ENCODE assay signal across 19 cellular contexts in the genomic region with DNA sequence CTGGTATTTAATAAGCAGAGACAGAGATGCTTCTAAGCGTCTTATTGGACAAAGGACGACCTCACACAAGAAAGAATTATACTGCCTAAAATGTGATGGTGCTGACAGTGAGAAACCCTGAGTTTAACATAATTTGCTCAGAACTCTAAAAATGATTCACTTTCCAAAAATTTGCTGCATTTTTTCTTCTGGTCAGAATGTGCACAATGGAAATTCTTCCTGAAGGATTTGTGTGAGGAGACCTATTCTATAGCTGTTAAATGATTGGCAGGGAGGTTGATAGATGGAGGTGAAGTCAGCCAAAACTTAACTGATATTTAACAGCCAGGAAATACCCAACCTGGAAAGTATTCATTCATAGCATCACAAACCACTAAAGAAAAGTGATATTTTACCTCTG. TPM values are rescaled to one million over a fixed set of nuclear protein-coding genes. Genes with fewer than 3 reads are reported as not detected.
DNase-seq lines count a peak whose midpoint lies in the region; TF ChIP-seq lines count a peak whose summit lies in the region.
"Had no signal": no experiment of that assay in that cellular context is flagged by ENCODE, and none has a peak within 500 bp of the region (broad histone marks: within the 10 kb centered on the region; RNA-seq: fewer than 3 reads in every experiment).

No MANE protein-coding gene starts in this region.

- H3K9me3 ChIP-seq in WERI-Rb-1 (ENCODE audit: severe bottlenecking), result no peaks in the 10 kb centered on the region

- DNase-seq in ELR (ENCODE audit: low read depth) (peak; percentile 38), LHCN-M2 (ENCODE audit: low read depth) (peak; percentile 12), choroid plexus epithelial cell (ENCODE audit: low read depth) (peak; percentile 1), myocyte (ENCODE audit: low read depth) (peak; percentile 1), SIG-M5 treated with dmso at 0.1 percent for 504 hours (lab: John Stamatoyannopoulos, UW; ENCODE audit: unreplicated experiment) (no peak), WERI-Rb-1 (no peak), cortex of kidney (lab: John Stamatoyannopoulos, UW) (no peak), T-helper 9 cell (no peak)
- DNase-seq: C1 segment of cervical spinal cord; CD8-positive, alpha-beta memory T cell; GOT3; NCI-H1105; NCI-H2081; NCI-H510A; NCI-H774; SIG-M5; T-helper 1 cell had no signal

- H3K36me3 ChIP-seq in WERI-Rb-1, result no peaks in the 10 kb centered on the region

- TF ChIP-seq CTCF in choroid plexus epithelial cell (conservative IDR thresholded peaks at IDR 0.05; ENCODE audit: low read depth, low read length) (no peak), WERI-Rb-1 (IDR thresholded peaks at IDR 0.05; ENCODE audit: low read depth, low read length) (no peak)

- H3K27ac ChIP-seq in WERI-Rb-1, result no peak overlapping the region
- H3K27ac ChIP-seq: RWPE1 had no signal

- H3K27me3 ChIP-seq in WERI-Rb-1 (ENCODE audit: insufficient read depth, low read depth, severe bottlenecking), result peaks cover 20% of the 10 kb centered on the region

- no peak overlapping the region for H3K4me3 ChIP-seq in choroid plexus epithelial cell (ENCODE audit: low read depth, low read length)
- no peak overlapping the region for H3K4me3 ChIP-seq in WERI-Rb-1 (ENCODE audit: low read depth, low read length)

RNA-seq across cellular contexts. Expression of gene MAGEC3, which starts 1.7 kb away (rescaled TPM):
- total RNA-seq in LHCN-M2 (2014; rRNA removed) (0.23 TPM in 1 of 2 replicates, not detected in the other), myocyte (not detected in 2 replicates)
- not detected for polyA plus RNA-seq in LHCN-M2 (2012)
- not detected for polyA plus RNA-seq in myocyte (2012)
- total RNA-seq: CD8-positive, alpha-beta memory T cell; G401 had no signal
- polyA plus RNA-seq: CD8-positive, alpha-beta memory T cell had no signal

Comparison
In these comparisons a context has a peak if more than half of its experiments do, and no peak if none do; other contexts are left out.
1. DNase-seq: peak in ELR (single experiment), LHCN-M2 (single experiment), choroid plexus epithelial cell (single experiment) and myocyte (single experiment); none in SIG-M5 treated with dmso at 0.1 percent for 504 hours (single experiment), WERI-Rb-1 (single experiment), cortex of kidney (single experiment) and T-helper 9 cell (single experiment).